ENCODE assay signal across 35 cellular contexts in genomic region chr13:35898041-35898440, GRCh38.
"Had no signal": no experiment of that assay in that cellular context is flagged by ENCODE, and none has a peak within 500 bp of the region (broad histone marks: within the 10 kb centered on the region; RNA-seq: fewer than 3 reads in every experiment).

No MANE protein-coding gene starts in this region.

- H3K36me3 ChIP-seq: MG63 had no signal

- H3K9me3 ChIP-seq: MG63 had no signal

- H3K27ac ChIP-seq: KMS-11 had no signal

- H3K4me3 ChIP-seq: MG63 had no signal

- H3K27me3 ChIP-seq: MG63 had no signal

- DNase-seq: Karpas-422, Kasumi-1, KBM-7, KG1, MG63, MM.1S, NCI-H1048, NCI-H1092, NCI-H1092 treated with DMSO at 0.1 percent for 48 hours, NCI-H1105, NCI-H1105 treated with DMSO at 0.1 percent for 48 hours, NCI-H1417, NCI-H1417 treated with DMSO at 0.1 percent for 48 hours, NCI-H1436, NCI-H1436 treated with DMSO at 0.1 percent for 48 hours, NCI-H146, NCI-H1694, NCI-H1694 treated with DMSO at 0.1 percent for 48 hours, NCI-H187, NCI-H187 treated with DMSO at 0.1 percent for 48 hours, NCI-H1930, NCI-H2029, NCI-H2029 treated with DMSO at 0.1 percent for 48 hours, NCI-H2081, NCI-H2081 treated with DMSO at 0.1 percent for 48 hours, NCI-H2107, NCI-H2171, NCI-H2171 treated with DMSO at 0.1 percent for 48 hours, NCI-H2227 treated with DMSO at 0.1 percent for 48 hours, NCI-H226, NCI-H345, NCI-H446, NCI-H446 treated with DMSO at 0.1 percent for 48 hours, NCI-H510A had no signal
